In the genomic region with DNA sequence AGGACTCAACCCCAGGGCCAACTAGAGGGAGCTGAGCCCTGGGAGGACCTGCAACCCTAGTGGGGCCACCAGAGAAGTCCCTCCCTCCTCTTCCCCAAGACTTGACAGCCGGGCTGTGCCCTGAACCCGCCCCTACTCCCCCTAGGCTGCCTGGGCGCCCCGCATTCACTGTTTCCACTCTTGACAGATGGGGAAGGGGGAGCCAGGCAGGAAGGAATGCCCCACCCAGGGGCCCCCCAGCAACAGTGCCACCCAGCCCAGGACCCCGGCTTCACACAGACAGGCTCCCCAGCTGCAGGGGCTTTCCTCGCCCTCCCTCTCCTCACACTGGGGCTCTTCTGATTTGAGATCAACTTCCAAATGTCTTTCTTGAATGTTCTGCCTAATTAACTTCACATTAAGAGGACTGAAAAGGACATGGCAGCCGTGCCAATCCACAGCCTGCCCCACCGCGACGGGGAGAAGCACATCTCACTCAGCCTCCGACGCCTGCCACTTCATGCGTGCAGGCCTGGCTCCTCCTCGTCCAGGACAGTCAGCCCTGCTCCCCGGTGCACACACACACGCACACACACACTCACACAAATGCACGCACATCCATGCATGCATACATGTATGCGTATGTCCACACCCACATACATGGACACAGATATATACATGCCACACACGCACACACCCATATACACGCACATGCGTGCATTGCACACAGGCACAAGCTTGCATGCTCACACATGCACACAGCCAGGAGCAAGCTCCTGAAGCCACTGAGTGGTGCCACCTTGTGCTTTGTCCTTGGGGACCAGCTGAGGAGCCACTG, we compare ENCODE assay signal across 1 cellular context.
A peak's percentile ranks its signal among the peaks of the same experiment; 100 is the strongest.
TF ChIP-seq lines count a peak whose summit lies in the region.

No MANE protein-coding gene starts in this region.

TF ChIP-seq in GM12878, 131 proteins besides CTCF, POLR2A, EP300 and RAD21:
- TF ChIP-seq SIX5 (IDR thresholded peaks at IDR 0.05; ENCODE audit: low read depth, low read length, severe bottlenecking): no peak
- TF ChIP-seq ZBED1 (IDR thresholded peaks at IDR 0.05; ENCODE audit: borderline replicate concordance): no peak
- TF ChIP-seq RB1 (IDR thresholded peaks at IDR 0.05; ENCODE audit: borderline replicate concordance): no peak
- TF ChIP-seq, protein P1, sequence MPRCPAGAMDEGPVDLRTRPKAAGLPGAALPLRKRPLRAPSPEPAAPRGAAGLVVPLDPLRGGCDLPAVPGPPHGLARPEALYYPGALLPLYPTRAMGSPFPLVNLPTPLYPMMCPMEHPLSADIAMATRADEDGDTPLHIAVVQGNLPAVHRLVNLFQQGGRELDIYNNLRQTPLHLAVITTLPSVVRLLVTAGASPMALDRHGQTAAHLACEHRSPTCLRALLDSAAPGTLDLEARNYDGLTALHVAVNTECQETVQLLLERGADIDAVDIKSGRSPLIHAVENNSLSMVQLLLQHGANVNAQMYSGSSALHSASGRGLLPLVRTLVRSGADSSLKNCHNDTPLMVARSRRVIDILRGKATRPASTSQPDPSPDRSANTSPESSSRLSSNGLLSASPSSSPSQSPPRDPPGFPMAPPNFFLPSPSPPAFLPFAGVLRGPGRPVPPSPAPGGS (IDR thresholded peaks at IDR 0.05; ENCODE audit: borderline replicate concordance, insufficient read depth, low read depth, low read length, poor library complexity, severe bottlenecking): peak; percentile 26
- no peak for TF ChIP-seq CHD4 (IDR thresholded peaks at IDR 0.05)
- TF ChIP-seq, protein P2, sequence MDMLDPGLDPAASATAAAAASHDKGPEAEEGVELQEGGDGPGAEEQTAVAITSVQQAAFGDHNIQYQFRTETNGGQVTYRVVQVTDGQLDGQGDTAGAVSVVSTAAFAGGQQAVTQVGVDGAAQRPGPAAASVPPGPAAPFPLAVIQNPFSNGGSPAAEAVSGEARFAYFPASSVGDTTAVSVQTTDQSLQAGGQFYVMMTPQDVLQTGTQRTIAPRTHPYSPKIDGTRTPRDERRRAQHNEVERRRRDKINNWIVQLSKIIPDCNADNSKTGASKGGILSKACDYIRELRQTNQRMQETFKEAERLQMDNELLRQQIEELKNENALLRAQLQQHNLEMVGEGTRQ (IDR thresholded peaks at IDR 0.05; ENCODE audit: borderline replicate concordance, low read depth, low read length): no peak
